In the genomic region with DNA sequence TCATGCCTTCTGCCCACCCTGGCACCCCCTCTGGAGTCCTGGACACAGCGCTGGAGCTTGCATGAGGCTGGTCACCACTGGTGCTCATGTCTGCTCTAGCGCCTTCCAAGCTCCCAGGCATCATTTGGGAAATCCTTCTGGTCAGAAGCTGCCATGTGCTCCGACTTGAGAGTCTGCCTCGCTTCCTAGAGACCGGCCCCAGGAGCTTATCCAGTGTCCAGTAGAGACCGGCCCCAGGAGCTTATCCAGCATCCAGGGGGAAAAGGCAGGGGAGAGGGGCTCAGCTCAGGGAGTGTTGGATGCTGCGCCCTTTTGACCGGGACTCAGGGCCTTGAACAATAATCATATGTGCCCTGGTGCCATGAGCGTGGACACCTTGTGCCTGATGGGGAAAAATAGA, we compare ENCODE assay signal across 20 cellular contexts.
"Had no signal": no experiment of that assay in that cellular context is flagged by ENCODE, and none has a peak within 500 bp of the region (broad histone marks: within the 10 kb centered on the region; RNA-seq: fewer than 3 reads in every experiment).

No MANE protein-coding gene starts in this region.

- H3K4me3 ChIP-seq: MG63, SJCRH30 had no signal

- FAIRE-seq: bronchial epithelial cell had no signal

- ATAC-seq: activated CD4-positive, CD25-positive, alpha-beta regulatory T cell treated with anti-CD3 and anti-CD28 coated beads, Interleukin-2, amount 50 U/mL, for 24 hours; activated CD8-positive, alpha-beta T cell treated with anti-CD3 and anti-CD28 coated beads for 36 hours had no signal

- H3K9ac ChIP-seq: SK-N-SH had no signal

- DNase-seq: activated CD4-positive, alpha-beta T cell treated with anti-CD3 and anti-CD28 coated beads for 4 hours; activated CD8-positive, alpha-beta memory T cell treated with anti-CD3 and anti-CD28 coated beads, Interleukin-2, amount 50 U/mL, for 4 hours; activated CD8-positive, alpha-beta T cell treated with anti-CD3 and anti-CD28 coated beads for 36 hours; activated naive CD4-positive, alpha-beta T cell; activated T-cell treated with anti-CD3 and anti-CD28 coated beads, Interleukin-2, amount 50 U/mL, for 1 hour; aorta; MG63; MV-4-11; NCI-H1417 treated with DMSO at 0.1 percent for 48 hours; NCI-H1694; NCI-H345; NCI-H526 treated with DMSO at 0.1 percent for 48 hours; NCI-H82; Right ventricle myocardium superior; SJCRH30; SK-N-SH; T-helper 1 cell had no signal

- H3K27ac Mint-ChIP-seq: activated CD8-positive, alpha-beta T cell treated with anti-CD3 and anti-CD28 coated beads for 36 hours; activated naive CD4-positive, alpha-beta T cell treated with anti-CD3 and anti-CD28 coated beads, Interleukin-2, amount 50 U/mL, for 24 hours had no signal

- H3K4me1 ChIP-seq: SJCRH30 had no signal

- H3K9me3 ChIP-seq: MG63, SJCRH30, SK-N-SH had no signal

- H3K27me3 ChIP-seq: MG63, SJCRH30 had no signal

- H3K27ac ChIP-seq: SJCRH30 had no signal

- H3K27me3 Mint-ChIP-seq: activated CD8-positive, alpha-beta T cell treated with anti-CD3 and anti-CD28 coated beads for 36 hours; activated naive CD4-positive, alpha-beta T cell treated with anti-CD3 and anti-CD28 coated beads, Interleukin-2, amount 50 U/mL, for 24 hours had no signal

- H3K36me3 ChIP-seq: MG63, SJCRH30 had no signal

- H3K9me3 Mint-ChIP-seq: activated naive CD4-positive, alpha-beta T cell treated with anti-CD3 and anti-CD28 coated beads, Interleukin-2, amount 50 U/mL, for 24 hours had no signal

- H3K4me3 Mint-ChIP-seq: activated CD8-positive, alpha-beta T cell treated with anti-CD3 and anti-CD28 coated beads for 36 hours; activated naive CD4-positive, alpha-beta T cell treated with anti-CD3 and anti-CD28 coated beads, Interleukin-2, amount 50 U/mL, for 24 hours had no signal
